ENCODE assay signal across 13 cellular contexts in the genomic region with DNA sequence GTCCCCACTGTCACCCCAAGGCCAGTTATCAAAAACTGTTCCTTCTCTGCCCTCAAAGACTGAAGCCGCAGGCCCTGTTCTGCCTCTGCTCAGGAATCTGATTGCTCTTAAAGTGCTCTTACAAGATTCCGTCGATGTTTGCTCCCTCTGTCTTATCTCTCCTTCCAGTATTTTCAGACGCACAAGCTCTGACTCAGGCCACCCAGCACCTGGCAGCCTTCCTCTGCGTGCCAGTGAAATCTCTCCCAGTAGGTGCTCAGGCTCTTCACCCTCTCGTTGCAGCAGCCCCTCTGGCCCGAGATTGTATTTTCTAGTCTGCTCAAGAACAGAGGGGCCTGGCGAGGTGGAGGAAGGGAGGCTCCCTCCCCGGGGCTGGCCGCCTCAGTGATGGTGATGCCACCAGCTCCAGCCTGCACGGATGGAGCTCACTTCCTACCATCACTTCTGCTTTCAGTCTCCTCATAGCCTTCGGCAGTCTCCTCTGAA.
A peak's percentile ranks its signal among the peaks of the same experiment; 100 is the strongest.
DNase-seq lines count a peak whose midpoint lies in the region; ATAC-seq and TF ChIP-seq lines count a peak whose summit lies in the region.
"Had no signal": no experiment of that assay in that cellular context is flagged by ENCODE, and none has a peak within 500 bp of the region (broad histone marks: within the 10 kb centered on the region; RNA-seq: fewer than 3 reads in every experiment).

No MANE protein-coding gene starts in this region.

- intact Hi-C loops in dorsolateral prefrontal cortex (cut with DNase I): loop anchor here in 1 of 2 donors (5.0 kb wide), 1 partner anchor 173 kb away; no protein-coding TSS in a partner anchor

- ATAC-seq in HG02759 (IDR thresholded peaks at IDR 0.05; ENCODE audit: unreplicated experiment): no peak
- ATAC-seq: A549 had no signal

- H3K9me3 Mint-ChIP-seq in T-helper 2 cell treated with Interferon-gamma antibody and Interleukin-4, amounts not matched to agents 5 μg/mL and 100 μg/mL, for 36 hours: no peaks in the 10 kb centered on the region
- no peaks in the 10 kb centered on the region for H3K9me3 Mint-ChIP-seq in chondrocyte (ENCODE audit: low read depth)

- peak overlapping the region in 43 of 59 donors; percentile 2 to 79 (median 61) for H3K27ac ChIP-seq in dorsolateral prefrontal cortex
- H3K27ac ChIP-seq: A549, sigmoid colon had no signal

- no peaks in the 10 kb centered on the region for H3K27me3 ChIP-seq in dorsolateral prefrontal cortex
- H3K27me3 ChIP-seq: sigmoid colon had no signal

- no peak for DNase-seq in T-helper 2 cell treated with Interferon-gamma antibody and Interleukin-4, amounts not matched to agents 5 μg/mL and 100 μg/mL, for 36 hours (ENCODE audit: low spot score)
- DNase-seq in T-helper 2 cell (no peak), NOMO-1 (lab: John Stamatoyannopoulos, UW; ENCODE audit: unreplicated experiment in 2 of 2) (peak; percentile 59 to 80), dorsolateral prefrontal cortex (no peak), non-pigmented ciliary epithelial cell (ENCODE audit: low read depth) (peak; percentile 2), GM20000 (ENCODE audit: low spot score) (no peak), chondrocyte (ENCODE audit: low spot score) (no peak)
- DNase-seq: kidney glomerular epithelial cell, NCI-H748 treated with DMSO at 0.1 percent for 48 hours, sigmoid colon, T-helper 9 cell had no signal

- H3K36me3 Mint-ChIP-seq in T-helper 2 cell treated with Interferon-gamma antibody and Interleukin-4, amounts not matched to agents 5 μg/mL and 100 μg/mL, for 36 hours (ENCODE audit: low read depth): peaks cover 45% of the 10 kb centered on the region
- H3K36me3 Mint-ChIP-seq in chondrocyte (ENCODE audit: low read depth): peaks cover 12% of the 10 kb centered on the region

- H3K27ac Mint-ChIP-seq in T-helper 2 cell treated with Interferon-gamma antibody and Interleukin-4, amounts not matched to agents 5 μg/mL and 100 μg/mL, for 36 hours: no peak overlapping the region
- H3K27ac Mint-ChIP-seq in chondrocyte (ENCODE audit: unreplicated experiment): no peak overlapping the region

- peaks cover 27% of the 10 kb centered on the region for H3K4me1 Mint-ChIP-seq in T-helper 2 cell treated with Interferon-gamma antibody and Interleukin-4, amounts not matched to agents 5 μg/mL and 100 μg/mL, for 36 hours (ENCODE audit: low read depth)
- H3K4me1 Mint-ChIP-seq in chondrocyte (ENCODE audit: low read depth): peaks cover 13% of the 10 kb centered on the region

- peak overlapping the region; percentile 12 for H3K4me3 Mint-ChIP-seq in T-helper 2 cell treated with Interferon-gamma antibody and Interleukin-4, amounts not matched to agents 5 μg/mL and 100 μg/mL, for 36 hours
- H3K4me3 Mint-ChIP-seq in chondrocyte (ENCODE audit: unreplicated experiment): no peak overlapping the region

- no peaks in the 10 kb centered on the region for H3K27me3 Mint-ChIP-seq in T-helper 2 cell treated with Interferon-gamma antibody and Interleukin-4, amounts not matched to agents 5 μg/mL and 100 μg/mL, for 36 hours (ENCODE audit: low read depth)
- H3K27me3 Mint-ChIP-seq in chondrocyte (ENCODE audit: low read depth): peaks cover 1% of the 10 kb centered on the region

- peak overlapping the region in 1 of 59 donors; percentile 17 for H3K4me3 ChIP-seq in dorsolateral prefrontal cortex
- H3K4me3 ChIP-seq: A549, sigmoid colon had no signal

- TF ChIP-seq CTCF in dorsolateral prefrontal cortex (IDR thresholded peaks at IDR 0.05 in 54 of 56, conservative IDR thresholded peaks at IDR 0.05 in 2 of 56; ENCODE audit: low read depth in 1 of 56, partially characterized antibody in 56 of 56): no peak
- no peak for TF ChIP-seq CTCF in GM20000 (IDR thresholded peaks at IDR 0.05; ENCODE audit: extremely low read depth, missing control alignments)
- no peak for TF ChIP-seq CTCF in chondrocyte (IDR thresholded peaks at IDR 0.05)

Comparison
In these comparisons a context has a peak if more than half of its experiments do, and no peak if none do; other contexts are left out.
1. DNase-seq: peak in NOMO-1 (2 of 2) and non-pigmented ciliary epithelial cell (single experiment); none in T-helper 2 cell treated with Interferon-gamma antibody and Interleukin-4, amounts not matched to agents 5 μg/mL and 100 μg/mL, for 36 hours (single experiment), T-helper 2 cell (0 of 5), dorsolateral prefrontal cortex (0 of 10), GM20000 (single experiment) and chondrocyte (single experiment).